ENCODE assay signal across 8 cellular contexts in genomic region chr6:6556738-6557503, GRCh38. TPM values are rescaled to one million over a fixed set of nuclear protein-coding genes. Genes with fewer than 3 reads are reported as not detected.
DNase-seq lines count a peak whose midpoint lies in the region; ATAC-seq and TF ChIP-seq lines count a peak whose summit lies in the region.

No MANE protein-coding gene starts in this region.

- H3K4me3 ChIP-seq in esophagus muscularis mucosa (no peak overlapping the region), neural progenitor cell (no peak overlapping the region)

- intact Hi-C loops in esophagus muscularis mucosa (cut with DNase I), result no loop called here
- intact Hi-C loops in activated T-helper 2 cell treated with anti-CD3 and anti-CD28 coated beads, Interferon-gamma antibody, Interleukin-2, Interleukin-4, amounts not matched to agents 10 μg/mL and 5 μg/mL and 100 μg/mL, durations not matched to agents 14 hours and 24 hours and 36 hours (cut with micrococcal nuclease), result loop anchor here (5.0 kb wide), 2 partner anchors 55 to 100 kb away; no protein-coding TSS in a partner anchor

- no peaks in the 10 kb centered on the region for H3F3A ChIP-seq in neural progenitor cell (ENCODE audit: low read depth)

- no peaks in the 10 kb centered on the region for H3K79me2 ChIP-seq in neural progenitor cell (ENCODE audit: low read depth)

- H3K36me3 ChIP-seq in esophagus muscularis mucosa (no peaks in the 10 kb centered on the region), neural progenitor cell (no peaks in the 10 kb centered on the region)

- TF ChIP-seq CTCF in esophagus muscularis mucosa (IDR thresholded peaks at IDR 0.05) (peak; percentile 23 to 56 (median 33)), neural progenitor cell (IDR thresholded peaks at IDR 0.05) (peak; percentile 98)

- no peak overlapping the region for H3K4me3 Mint-ChIP-seq in neural progenitor cell
- no peak overlapping the region for H3K4me3 Mint-ChIP-seq in activated T-helper 2 cell treated with anti-CD3 and anti-CD28 coated beads, Interferon-gamma antibody, Interleukin-2, Interleukin-4, amounts not matched to agents 10 μg/mL and 5 μg/mL and 100 μg/mL, durations not matched to agents 14 hours and 24 hours and 36 hours (ENCODE audit: low read depth)

- WGBS in esophagus muscularis mucosa, result 42% methylated on average over 10 of the region's 10 CpGs

- no peak for TF ChIP-seq POLR2A in esophagus muscularis mucosa (IDR thresholded peaks at IDR 0.05; ENCODE audit: low read depth)

- no peaks in the 10 kb centered on the region for H3K36me3 Mint-ChIP-seq in neural progenitor cell
- H3K36me3 Mint-ChIP-seq in activated T-helper 2 cell treated with anti-CD3 and anti-CD28 coated beads, Interferon-gamma antibody, Interleukin-2, Interleukin-4, amounts not matched to agents 10 μg/mL and 5 μg/mL and 100 μg/mL, durations not matched to agents 14 hours and 24 hours and 36 hours (ENCODE audit: low read depth), result no peaks in the 10 kb centered on the region

- H3K27ac ChIP-seq in esophagus muscularis mucosa (replicated peaks in 1 of 4) (no peak overlapping the region), neural progenitor cell (no peak overlapping the region)

- DNase-seq in CMK (ENCODE audit: low read depth), result peak; percentile 25
- peak; percentile 33 for DNase-seq in NCI-H2171 (lab: John Stamatoyannopoulos, UW)
- DNase-seq in activated CD4-positive, alpha-beta T cell treated with anti-CD3 and anti-CD28 coated beads, Interleukin-2, amount 50 U/mL, for 4 hours, result peak; percentile 12 to 14
- DNase-seq in esophagus muscularis mucosa (ENCODE audit: extremely low spot score), result no peak
- DNase-seq in neural progenitor cell (ENCODE audit: low spot score), result peak; percentile 72
- DNase-seq in T1000 (lab: John Stamatoyannopoulos, UW), result no peak
- no peak for DNase-seq in activated T-helper 2 cell treated with anti-CD3 and anti-CD28 coated beads, Interferon-gamma antibody, Interleukin-2, Interleukin-4, amounts not matched to agents 10 μg/mL and 5 μg/mL and 100 μg/mL, durations not matched to agents 14 hours and 24 hours and 36 hours (ENCODE audit: low spot score)

- H3K9ac ChIP-seq in neural progenitor cell, result no peak overlapping the region

- H3K27me3 ChIP-seq in esophagus muscularis mucosa, result peaks cover 0 to 24% (median 0%) of the 10 kb centered on the region in 4 donors
- no peaks in the 10 kb centered on the region for H3K27me3 ChIP-seq in neural progenitor cell

- H3K4me2 ChIP-seq in neural progenitor cell, result no peak overlapping the region

- H3K27me3 Mint-ChIP-seq in neural progenitor cell (ENCODE audit: insufficient read depth, low read depth), result peaks cover 3% of the 10 kb centered on the region
- H3K27me3 Mint-ChIP-seq in activated T-helper 2 cell treated with anti-CD3 and anti-CD28 coated beads, Interferon-gamma antibody, Interleukin-2, Interleukin-4, amounts not matched to agents 10 μg/mL and 5 μg/mL and 100 μg/mL, durations not matched to agents 14 hours and 24 hours and 36 hours (ENCODE audit: low read depth), result peaks cover 23% of the 10 kb centered on the region

- H3K9me3 ChIP-seq in esophagus muscularis mucosa, result no peaks in the 10 kb centered on the region
- no peaks in the 10 kb centered on the region for H3K9me3 ChIP-seq in neural progenitor cell (ENCODE audit: low read depth)

- H4K20me1 ChIP-seq in neural progenitor cell (ENCODE audit: low read depth), result no peaks in the 10 kb centered on the region

- H3K4me1 ChIP-seq in esophagus muscularis mucosa (no peaks in the 10 kb centered on the region), neural progenitor cell (no peaks in the 10 kb centered on the region)

- H3K9me3 Mint-ChIP-seq in neural progenitor cell, result no peaks in the 10 kb centered on the region
- no peaks in the 10 kb centered on the region for H3K9me3 Mint-ChIP-seq in activated T-helper 2 cell treated with anti-CD3 and anti-CD28 coated beads, Interferon-gamma antibody, Interleukin-2, Interleukin-4, amounts not matched to agents 10 μg/mL and 5 μg/mL and 100 μg/mL, durations not matched to agents 14 hours and 24 hours and 36 hours

- TF ChIP-seq EP300 in esophagus muscularis mucosa (IDR thresholded peaks at IDR 0.05), result no peak

- ATAC-seq in GM21529 (IDR thresholded peaks at IDR 0.05; ENCODE audit: unreplicated experiment), result peak; percentile 58

- no peak overlapping the region for H3K27ac Mint-ChIP-seq in neural progenitor cell
- no peak overlapping the region for H3K27ac Mint-ChIP-seq in activated T-helper 2 cell treated with anti-CD3 and anti-CD28 coated beads, Interferon-gamma antibody, Interleukin-2, Interleukin-4, amounts not matched to agents 10 μg/mL and 5 μg/mL and 100 μg/mL, durations not matched to agents 14 hours and 24 hours and 36 hours

- no peak overlapping the region for H2AFZ ChIP-seq in neural progenitor cell (replicated peaks)

- peaks cover 10% of the 10 kb centered on the region for H3K4me1 Mint-ChIP-seq in neural progenitor cell
- peaks cover 46% of the 10 kb centered on the region for H3K4me1 Mint-ChIP-seq in activated T-helper 2 cell treated with anti-CD3 and anti-CD28 coated beads, Interferon-gamma antibody, Interleukin-2, Interleukin-4, amounts not matched to agents 10 μg/mL and 5 μg/mL and 100 μg/mL, durations not matched to agents 14 hours and 24 hours and 36 hours (ENCODE audit: low read depth)

RNA-seq across cellular contexts. Expression of gene LY86, which starts 31.6 kb away (rescaled TPM):
- total RNA-seq in esophagus muscularis mucosa (1 to 10 TPM; 1.2 to 1.8 (median 1.3) TPM), neural progenitor cell (ENCODE audit: low replicate concordance) (not detected in 2 replicates)
- total RNA-seq in activated T-helper 2 cell treated with anti-CD3 and anti-CD28 coated beads, Interferon-gamma antibody, Interleukin-2, Interleukin-4, amounts not matched to agents 10 μg/mL and 5 μg/mL and 100 μg/mL, durations not matched to agents 14 hours and 24 hours and 36 hours, result 0.55 and 0.57 TPM in 2 replicates

Comparison
In these comparisons a context has a peak if more than half of its experiments do, and no peak if none do; other contexts are left out.
1. DNase-seq: peak in CMK (single experiment), NCI-H2171 (single experiment), activated CD4-positive, alpha-beta T cell treated with anti-CD3 and anti-CD28 coated beads, Interleukin-2, amount 50 U/mL, for 4 hours (2 of 2) and neural progenitor cell (single experiment); none in esophagus muscularis mucosa (single experiment), T1000 (single experiment) and activated T-helper 2 cell treated with anti-CD3 and anti-CD28 coated beads, Interferon-gamma antibody, Interleukin-2, Interleukin-4, amounts not matched to agents 10 μg/mL and 5 μg/mL and 100 μg/mL, durations not matched to agents 14 hours and 24 hours and 36 hours (single experiment).